In genomic region chr9:112332977-112333638, GRCh38 we compare ENCODE assay signal across 1 cellular context.
TF ChIP-seq lines count a peak whose summit lies in the region.

TSS of gene PTBP3 (minus strand) at chr9:112333619. CDS start at chr9:112297865, 35,754 bp downstream.

TF ChIP-seq in HepG2, 621 proteins besides CTCF, POLR2A, EP300 and RAD21 (continued from another document and continues in another):
- TF ChIP-seq RARG (CRISPR knock-in tag; IDR thresholded peaks at IDR 0.05; ENCODE audit: low read depth), result no peak; the same call in 1 of the 2 replicates
- 0 out of 2 replicates have a peak, but pooled peaks have one; percentile 35 for TF ChIP-seq ZNF740 (CRISPR knock-in tag; IDR thresholded peaks at IDR 0.05)
- peak; percentile 89 for TF ChIP-seq BCL3 (CRISPR knock-in tag; IDR thresholded peaks at IDR 0.05)
- TF ChIP-seq ZSCAN21 (CRISPR knock-in tag; IDR thresholded peaks at IDR 0.05; ENCODE audit: borderline replicate concordance), result no peak; the same call in 1 of the 2 replicates
- TF ChIP-seq PCBP1 (IDR thresholded peaks at IDR 0.05; ENCODE audit: borderline replicate concordance, low read depth, low read length), result no peak
- no peak for TF ChIP-seq ZNF652 (CRISPR knock-in tag; IDR thresholded peaks at IDR 0.05; ENCODE audit: borderline replicate concordance, low read depth)
- no peak for TF ChIP-seq AFF4 (CRISPR knock-in tag; IDR thresholded peaks at IDR 0.05)
- TF ChIP-seq EED (CRISPR knock-in tag; IDR thresholded peaks at IDR 0.05), result peak; percentile 25; the same call in 1 of the 2 replicates
- no peak for TF ChIP-seq ZNF331 (CRISPR knock-in tag; IDR thresholded peaks at IDR 0.05)
- no peak for TF ChIP-seq TAF15 (IDR thresholded peaks at IDR 0.05; ENCODE audit: low read depth, low read length, poor library complexity, severe bottlenecking)
- TF ChIP-seq MZF1 (CRISPR knock-in tag; IDR thresholded peaks at IDR 0.05; ENCODE audit: borderline replicate concordance), result no peak
- TF ChIP-seq AKAP8 (CRISPR knock-in tag; IDR thresholded peaks at IDR 0.05), result 0 out of 2 replicates have a peak, but pooled peaks have one; percentile 38
- TF ChIP-seq SRF (IDR thresholded peaks at IDR 0.05; ENCODE audit: low read depth, low read length), result no peak
- no peak for TF ChIP-seq MTF1 (CRISPR knock-in tag; IDR thresholded peaks at IDR 0.05)
- TF ChIP-seq SMAD3 (CRISPR knock-in tag; IDR thresholded peaks at IDR 0.05), result 0 out of 2 replicates have a peak, but pooled peaks have one; percentile 42
- TF ChIP-seq NFYB (CRISPR knock-in tag; IDR thresholded peaks at IDR 0.05), result 0 out of 2 replicates have a peak, but pooled peaks have one; percentile 15
- TF ChIP-seq ARID5B (CRISPR knock-in tag; IDR thresholded peaks at IDR 0.05), result peak; percentile 80
- TF ChIP-seq HOXA3 (CRISPR knock-in tag; IDR thresholded peaks at IDR 0.05), result peak; percentile 74
- TF ChIP-seq ZNF609 (CRISPR knock-in tag; IDR thresholded peaks at IDR 0.05; ENCODE audit: borderline replicate concordance), result peak; percentile 1; the same call in 1 of the 2 replicates
- TF ChIP-seq DDIT3 (CRISPR knock-in tag; IDR thresholded peaks at IDR 0.05), result no peak
- TF ChIP-seq USF2 (IDR thresholded peaks at IDR 0.05; ENCODE audit: low read depth, low read length), result no peak
- TF ChIP-seq USF2 (CRISPR knock-in tag; IDR thresholded peaks at IDR 0.05; ENCODE audit: borderline replicate concordance), result no peak
- TF ChIP-seq HMG20B (CRISPR knock-in tag; conservative IDR thresholded peaks at IDR 0.05), result no peak
- TF ChIP-seq ZNF780A (CRISPR knock-in tag; IDR thresholded peaks at IDR 0.05), result peak; percentile 68; the same call in 1 of the 2 replicates
- TF ChIP-seq BORCS8-MEF2B (CRISPR knock-in tag; IDR thresholded peaks at IDR 0.05), result peak; percentile 5; the same call in 1 of the 2 replicates
- TF ChIP-seq KLF12 (CRISPR knock-in tag; IDR thresholded peaks at IDR 0.05; ENCODE audit: borderline replicate concordance), result peak; percentile 52; the same call in 1 of the 2 replicates
- TF ChIP-seq ATF5 (CRISPR knock-in tag; IDR thresholded peaks at IDR 0.05; ENCODE audit: low read depth), result no peak
- no peak for TF ChIP-seq ZNF674 (CRISPR knock-in tag; IDR thresholded peaks at IDR 0.05; ENCODE audit: low read depth)
- TF ChIP-seq ZNF724P (CRISPR knock-in tag; IDR thresholded peaks at IDR 0.05; ENCODE audit: borderline replicate concordance), result peak; percentile 57; the same call in 1 of the 2 replicates
- TF ChIP-seq SYNCRIP (IDR thresholded peaks at IDR 0.05; ENCODE audit: insufficient read depth, low read depth, low read length), result no peak
- no peak; the same call in 1 of the 2 replicates for TF ChIP-seq ZNF747 (CRISPR knock-in tag; IDR thresholded peaks at IDR 0.05; ENCODE audit: borderline replicate concordance)
- peak; percentile 38; the same call in 1 of the 2 replicates for TF ChIP-seq ZBTB20 (CRISPR knock-in tag; IDR thresholded peaks at IDR 0.05; ENCODE audit: borderline replicate concordance, low read depth)
- TF ChIP-seq CBFB (CRISPR knock-in tag; IDR thresholded peaks at IDR 0.05), result no peak
- TF ChIP-seq ZNF569 (CRISPR knock-in tag; IDR thresholded peaks at IDR 0.05; ENCODE audit: borderline replicate concordance), result no peak
- TF ChIP-seq ZMYM4 (CRISPR knock-in tag; IDR thresholded peaks at IDR 0.05), result peak; percentile 53
- TF ChIP-seq ZNF615 (CRISPR knock-in tag; IDR thresholded peaks at IDR 0.05; ENCODE audit: borderline replicate concordance), result no peak
- TF ChIP-seq BRD4 (CRISPR knock-in tag; IDR thresholded peaks at IDR 0.05), result peak; percentile 12; the same call in 1 of the 2 replicates
- TF ChIP-seq TOPORS (CRISPR knock-in tag; IDR thresholded peaks at IDR 0.05), result peak; percentile 54; the same call in 1 of the 2 replicates
- peak; percentile 82 for TF ChIP-seq POGK (CRISPR knock-in tag; conservative IDR thresholded peaks at IDR 0.05)
- 0 out of 2 replicates have a peak, but pooled peaks have one; percentile 5 for TF ChIP-seq RFX5 (IDR thresholded peaks at IDR 0.05; ENCODE audit: low read depth, low read length)
- no peak for TF ChIP-seq HNRNPK (IDR thresholded peaks at IDR 0.05; ENCODE audit: low read depth, low read length, poor library complexity, severe bottlenecking)
